8 cellular contexts compared by ENCODE assay signal in genomic region chr19:54136086-54136863, GRCh38. TPM values are rescaled to one million over a fixed set of nuclear protein-coding genes. Genes with fewer than 3 reads are reported as not detected.
DNase-seq lines count a peak whose midpoint lies in the region; ATAC-seq, FAIRE-seq and TF ChIP-seq lines count a peak whose summit lies in the region.

No MANE protein-coding gene starts in this region.

- H3K36me3 Mint-ChIP-seq in CD4-positive, CD25-positive, alpha-beta regulatory T cell: no peaks in the 10 kb centered on the region
- peaks cover 2% of the 10 kb centered on the region for H3K36me3 Mint-ChIP-seq in activated naive CD8-positive, alpha-beta T cell treated with anti-CD3 and anti-CD28 coated beads, Interleukin-2, amount 10 ng/mL, durations not matched to agents 7 days and 5 days

- peak overlapping the region; percentile 69 for H3K27ac ChIP-seq in CD4-positive, CD25-positive, alpha-beta regulatory T cell (ENCODE audit: insufficient read depth, low read length, poor library complexity, severe bottlenecking)
- H3K27ac ChIP-seq in keratinocyte (ENCODE audit: control insufficient read depth, insufficient read depth, low read length) (peak overlapping the region; percentile 73), thoracic aorta (peak overlapping the region; percentile 48 to 51)

- H3K4me2 ChIP-seq in keratinocyte (ENCODE audit: control insufficient read depth, extremely low read depth, insufficient read depth, low read depth, low read length): peak overlapping the region; percentile 98

- FAIRE-seq in keratinocyte (lab: Jason Lieb, UNC): peak; percentile 46

- H3K36me3 ChIP-seq in CD4-positive, CD25-positive, alpha-beta regulatory T cell (ENCODE audit: control insufficient read depth, insufficient read depth, low read length): peaks cover 11% of the 10 kb centered on the region
- peaks cover 10 to 11% of the 10 kb centered on the region in 2 experiments for H3K36me3 ChIP-seq in keratinocyte (ENCODE audit: control insufficient read depth in 2 of 2, extremely low read depth in 1 of 2, insufficient read depth in 2 of 2, low read length in 2 of 2)
- peaks cover 3% of the 10 kb centered on the region for H3K36me3 ChIP-seq in thoracic aorta

- peaks cover 34% of the 10 kb centered on the region for H3K79me2 ChIP-seq in keratinocyte (ENCODE audit: control insufficient read depth, insufficient read depth, low read length)

- peak overlapping the region; percentile 78 for H3K9ac ChIP-seq in keratinocyte (ENCODE audit: control insufficient read depth, extremely low read depth, insufficient read depth, low read length)

- POLR2A ChIA-PET in activated naive CD8-positive, alpha-beta T cell treated with anti-CD3 and anti-CD28 coated beads, Interleukin-2, amount 10 ng/mL, durations not matched to agents 7 days and 5 days (lab: Charles Lee): interaction anchor here (0.7 to 4.0 kb wide), 13 partner anchors 14 to 1272 kb away, joined by 3 to 38 read pairs (median 7); partner anchors contain the start of genes LENG1, LENG8, MBOAT7 and NDUFA3

- H3K9me3 Mint-ChIP-seq in CD4-positive, CD25-positive, alpha-beta regulatory T cell: no peaks in the 10 kb centered on the region
- no peaks in the 10 kb centered on the region for H3K9me3 Mint-ChIP-seq in activated naive CD8-positive, alpha-beta T cell treated with anti-CD3 and anti-CD28 coated beads, Interleukin-2, amount 10 ng/mL, durations not matched to agents 7 days and 5 days

- no peaks in the 10 kb centered on the region for H3K27me3 ChIP-seq in CD4-positive, CD25-positive, alpha-beta regulatory T cell (ENCODE audit: control insufficient read depth, insufficient read depth, low read length)
- no peaks in the 10 kb centered on the region for H3K27me3 ChIP-seq in keratinocyte (ENCODE audit: control insufficient read depth, extremely low read depth, insufficient read depth, low read length)
- no peaks in the 10 kb centered on the region for H3K27me3 ChIP-seq in thoracic aorta (replicated peaks; ENCODE audit: insufficient read depth)

- no peak for ATAC-seq in CD4-positive, CD25-positive, alpha-beta regulatory T cell (ENCODE audit: low read depth in 2 of 2)
- no peak for ATAC-seq in activated naive CD8-positive, alpha-beta T cell treated with anti-CD3 and anti-CD28 coated beads, Interleukin-2, amount 10 ng/mL, durations not matched to agents 7 days and 5 days (ENCODE audit: low read depth)
- ATAC-seq in thoracic aorta (ENCODE audit: insufficient number of reproducible peaks, low FRiP score, low read depth) (no peak), GM21825 (IDR thresholded peaks at IDR 0.05; ENCODE audit: unreplicated experiment) (no peak)

- H3K9me1 ChIP-seq in keratinocyte (ENCODE audit: control insufficient read depth, extremely low read depth, insufficient read depth, low read length): no peaks in the 10 kb centered on the region

- H3K27me3 Mint-ChIP-seq in CD4-positive, CD25-positive, alpha-beta regulatory T cell: no peaks in the 10 kb centered on the region
- no peaks in the 10 kb centered on the region for H3K27me3 Mint-ChIP-seq in activated naive CD8-positive, alpha-beta T cell treated with anti-CD3 and anti-CD28 coated beads, Interleukin-2, amount 10 ng/mL, durations not matched to agents 7 days and 5 days

- H3K4me1 Mint-ChIP-seq in CD4-positive, CD25-positive, alpha-beta regulatory T cell: peaks cover 0 to 49% (median 19%) of the 10 kb centered on the region in 4 donors
- H3K4me1 Mint-ChIP-seq in activated naive CD8-positive, alpha-beta T cell treated with anti-CD3 and anti-CD28 coated beads, Interleukin-2, amount 10 ng/mL, durations not matched to agents 7 days and 5 days: peaks cover 28% of the 10 kb centered on the region

- H3K27ac Mint-ChIP-seq in CD4-positive, CD25-positive, alpha-beta regulatory T cell: peak overlapping the region; percentile 83 to 93 (median 92)
- peak overlapping the region; percentile 78 for H3K27ac Mint-ChIP-seq in activated naive CD8-positive, alpha-beta T cell treated with anti-CD3 and anti-CD28 coated beads, Interleukin-2, amount 10 ng/mL, durations not matched to agents 7 days and 5 days

- H3K4me3 ChIP-seq in CD4-positive, CD25-positive, alpha-beta regulatory T cell (ENCODE audit: low read depth, low read length): peak overlapping the region; percentile 88
- H3K4me3 ChIP-seq in HFF-Myc (replicated peaks; ENCODE audit: low read depth, low read length) (peak overlapping the region; percentile 51), keratinocyte (ENCODE audit: control insufficient read depth in 2 of 3, extremely low read depth in 1 of 3, insufficient read depth in 2 of 3, low read depth in 1 of 3, low read length in 3 of 3) (peak overlapping the region; percentile 48 to 91 (median 75)), thoracic aorta (peak overlapping the region; percentile 70)

- TF ChIP-seq CTCF in HFF-Myc (IDR thresholded peaks at IDR 0.05; ENCODE audit: low read depth, low read length, missing control alignments) (no peak), keratinocyte (optimal IDR thresholded peaks at IDR 0.05 in 1 of 3, IDR thresholded peaks at IDR 0.05 in 1 of 3, conservative IDR thresholded peaks at IDR 0.05 in 1 of 3; ENCODE audit: extremely low read depth in 1 of 3, insufficient read depth in 2 of 3, low read length in 3 of 3) (no peak), thoracic aorta (IDR thresholded peaks at IDR 0.05) (no peak)

- dilution Hi-C loops in keratinocyte (cut with MboI; ENCODE audit: extremely low pct_ligation_motif_present, low sequenced_read_pairs): no loop called here

- H2AFZ ChIP-seq in keratinocyte (ENCODE audit: control insufficient read depth, low read length): peak overlapping the region; percentile 89

- H3K4me1 ChIP-seq in CD4-positive, CD25-positive, alpha-beta regulatory T cell (ENCODE audit: control insufficient read depth, insufficient read depth, low read length, poor library complexity, severe bottlenecking): peaks cover 41% of the 10 kb centered on the region
- H3K4me1 ChIP-seq in keratinocyte (ENCODE audit: control insufficient read depth, extremely low read depth, insufficient read depth, low read length) (peaks cover 21% of the 10 kb centered on the region), thoracic aorta (ENCODE audit: control insufficient read depth in 1 of 2, low read depth in 2 of 2) (peaks cover 24 to 38% of the 10 kb centered on the region in 2 donors)

- H3K9me3 ChIP-seq in CD4-positive, CD25-positive, alpha-beta regulatory T cell (ENCODE audit: control insufficient read depth in 2 of 2, low read length in 2 of 2): no peaks in the 10 kb centered on the region
- H3K9me3 ChIP-seq in keratinocyte (ENCODE audit: control insufficient read depth, low read depth, low read length) (no peaks in the 10 kb centered on the region), thoracic aorta (no peaks in the 10 kb centered on the region)

- DNase-seq in CD4-positive, CD25-positive, alpha-beta regulatory T cell: no peak
- DNase-seq in HFF-Myc (ENCODE audit: extremely low read depth, low read depth): no peak
- DNase-seq in activated naive CD8-positive, alpha-beta T cell treated with anti-CD3 and anti-CD28 coated beads, Interleukin-2, amount 10 ng/mL, durations not matched to agents 7 days and 5 days: no peak
- DNase-seq in keratinocyte (ENCODE audit: low read depth, low spot score): no peak
- DNase-seq in thoracic aorta (ENCODE audit: low spot score): no peak
- DNase-seq in NCI-H1694 (lab: John Stamatoyannopoulos, UW): no peak
- DNase-seq in NCI-H187 (lab: John Stamatoyannopoulos, UW): no peak

- peak overlapping the region; percentile 64 to 92 (median 84) for H3K4me3 Mint-ChIP-seq in CD4-positive, CD25-positive, alpha-beta regulatory T cell
- peak overlapping the region; percentile 90 for H3K4me3 Mint-ChIP-seq in activated naive CD8-positive, alpha-beta T cell treated with anti-CD3 and anti-CD28 coated beads, Interleukin-2, amount 10 ng/mL, durations not matched to agents 7 days and 5 days

- H4K20me1 ChIP-seq in keratinocyte (ENCODE audit: control insufficient read depth, extremely low read depth, insufficient read depth, low read length): peaks cover 2% of the 10 kb centered on the region

RNA-seq across cellular contexts. Expression of gene CNOT3, which starts 1.3 kb away (rescaled TPM):
- total RNA-seq in CD4-positive, CD25-positive, alpha-beta regulatory T cell: 56.9 TPM
- 1 to 10 TPM; 3.9 to 6.6 (median 5.9) TPM for polyA plus RNA-seq in CD4-positive, CD25-positive, alpha-beta regulatory T cell
- total RNA-seq in activated naive CD8-positive, alpha-beta T cell treated with anti-CD3 and anti-CD28 coated beads, Interleukin-2, amount 10 ng/mL, durations not matched to agents 7 days and 5 days: 10 to 100 TPM; 60.0 to 72.3 TPM
- polyA plus RNA-seq in keratinocyte: 4.1 to 15.0 TPM (median 8.6 TPM) in 3 replicates
- 84.3 TPM for polyA plus RNA-seq in keratinocyte (2011; ENCODE audit: low read depth)
- 12.8 and 19.4 TPM in 2 replicates for polyA plus RNA-seq in keratinocyte (2011; cell fraction: cytosol; rRNA removed)
- 27.2 and 33.7 TPM in 2 replicates for polyA plus RNA-seq in keratinocyte (2011; cell fraction: nucleus; rRNA removed)
- 23.1 and 33.5 TPM in 2 replicates for polyA plus RNA-seq in keratinocyte (2012; ENCODE audit: low replicate concordance)
- polyA minus RNA-seq in keratinocyte: 5.5 to 53.4 TPM (median 19.0 TPM) in 3 replicates
- 13.8 TPM for polyA minus RNA-seq in keratinocyte (2011; cell fraction: cytosol; rRNA and poly(A)+ RNA removed)
- 7.7 and 12.1 TPM in 2 replicates for polyA minus RNA-seq in keratinocyte (2011; cell fraction: nucleus; rRNA and poly(A)+ RNA removed)
- total RNA-seq in thoracic aorta: 10 to 100 TPM; 20.8 to 28.1 TPM

RNA-seq across cellular contexts. Expression of gene PRPF31, which starts 20.7 kb away (rescaled TPM):
- 57.8 TPM for total RNA-seq in CD4-positive, CD25-positive, alpha-beta regulatory T cell
- 10 to 100 TPM; 61.2 to 74.8 (median 69.6) TPM for polyA plus RNA-seq in CD4-positive, CD25-positive, alpha-beta regulatory T cell
- total RNA-seq in activated naive CD8-positive, alpha-beta T cell treated with anti-CD3 and anti-CD28 coated beads, Interleukin-2, amount 10 ng/mL, durations not matched to agents 7 days and 5 days: 10 to 100 TPM; 66.3 to 69.3 TPM
- 25.7 to 56.9 TPM (median 42.2 TPM) in 3 replicates for polyA plus RNA-seq in keratinocyte
- polyA plus RNA-seq in keratinocyte (2011; ENCODE audit: low read depth): 33.4 TPM
- polyA plus RNA-seq in keratinocyte (2011; cell fraction: cytosol; rRNA removed): 31.8 and 39.6 TPM in 2 replicates
- 53.0 and 59.8 TPM in 2 replicates for polyA plus RNA-seq in keratinocyte (2011; cell fraction: nucleus; rRNA removed)
- polyA plus RNA-seq in keratinocyte (2012; ENCODE audit: low replicate concordance): 30.1 and 65.7 TPM in 2 replicates
- 13.7 to 35.2 TPM (median 21.2 TPM) in 3 replicates for polyA minus RNA-seq in keratinocyte
- 24.6 TPM for polyA minus RNA-seq in keratinocyte (2011; cell fraction: cytosol; rRNA and poly(A)+ RNA removed)
- 7.9 and 13.9 TPM in 2 replicates for polyA minus RNA-seq in keratinocyte (2011; cell fraction: nucleus; rRNA and poly(A)+ RNA removed)
- 10 to 100 TPM; 48.2 to 54.3 TPM for total RNA-seq in thoracic aorta

RNA-seq across cellular contexts. Expression of gene TFPT, which starts 20.8 kb away (rescaled TPM):
- total RNA-seq in CD4-positive, CD25-positive, alpha-beta regulatory T cell: 15.0 TPM
- polyA plus RNA-seq in CD4-positive, CD25-positive, alpha-beta regulatory T cell: 10 to 100 TPM; 18.8 to 26.8 (median 23.9) TPM
- 10 to 100 TPM; 37.9 to 43.3 TPM for total RNA-seq in activated naive CD8-positive, alpha-beta T cell treated with anti-CD3 and anti-CD28 coated beads, Interleukin-2, amount 10 ng/mL, durations not matched to agents 7 days and 5 days
- polyA plus RNA-seq in keratinocyte: 6.8 to 9.2 TPM (median 7.8 TPM) in 3 replicates
- polyA plus RNA-seq in keratinocyte (2011; ENCODE audit: low read depth): 8.0 TPM
- 4.3 and 10.8 TPM in 2 replicates for polyA plus RNA-seq in keratinocyte (2011; cell fraction: cytosol; rRNA removed)
- polyA plus RNA-seq in keratinocyte (2011; cell fraction: nucleus; rRNA removed): 6.2 and 9.6 TPM in 2 replicates
- polyA plus RNA-seq in keratinocyte (2012; ENCODE audit: low replicate concordance): 8.1 and 15.5 TPM in 2 replicates
- 1.5 to 10.0 TPM (median 1.7 TPM) in 3 replicates for polyA minus RNA-seq in keratinocyte
- polyA minus RNA-seq in keratinocyte (2011; cell fraction: cytosol; rRNA and poly(A)+ RNA removed): 9.8 TPM
- polyA minus RNA-seq in keratinocyte (2011; cell fraction: nucleus; rRNA and poly(A)+ RNA removed): 1.2 and 2.6 TPM in 2 replicates
- 1 to 10 TPM; 8.7 to 8.8 TPM for total RNA-seq in thoracic aorta

RNA-seq across cellular contexts. Expression of gene LENG1, which starts 23.2 kb away (rescaled TPM):
- total RNA-seq in CD4-positive, CD25-positive, alpha-beta regulatory T cell: 9.3 TPM
- polyA plus RNA-seq in CD4-positive, CD25-positive, alpha-beta regulatory T cell: 10 to 100 TPM; 12.2 to 17.5 (median 13.8) TPM
- 10 to 100 TPM; 10.2 to 12.8 TPM for total RNA-seq in activated naive CD8-positive, alpha-beta T cell treated with anti-CD3 and anti-CD28 coated beads, Interleukin-2, amount 10 ng/mL, durations not matched to agents 7 days and 5 days
- polyA plus RNA-seq in keratinocyte: 2.0 to 4.0 TPM (median 3.4 TPM) in 3 replicates
- polyA plus RNA-seq in keratinocyte (2011; ENCODE audit: low read depth): 5.4 TPM
- 1.5 and 3.5 TPM in 2 replicates for polyA plus RNA-seq in keratinocyte (2011; cell fraction: cytosol; rRNA removed)
- 2.4 and 2.6 TPM in 2 replicates for polyA plus RNA-seq in keratinocyte (2011; cell fraction: nucleus; rRNA removed)
- 4.3 and 7.3 TPM in 2 replicates for polyA plus RNA-seq in keratinocyte (2012; ENCODE audit: low replicate concordance)
- polyA minus RNA-seq in keratinocyte: 0.16 TPM in 1 of 3 replicates, not detected in the others
- polyA minus RNA-seq in keratinocyte (2011; cell fraction: cytosol; rRNA and poly(A)+ RNA removed): 1.3 TPM
- 0.32 and 0.62 TPM in 2 replicates for polyA minus RNA-seq in keratinocyte (2011; cell fraction: nucleus; rRNA and poly(A)+ RNA removed)
- total RNA-seq in thoracic aorta: 1 to 10 TPM; 7.6 to 8.0 TPM

RNA-seq across cellular contexts. Expression of gene NDUFA3, which starts 33.6 kb away (rescaled TPM):
- total RNA-seq in CD4-positive, CD25-positive, alpha-beta regulatory T cell: 65.7 TPM
- polyA plus RNA-seq in CD4-positive, CD25-positive, alpha-beta regulatory T cell: 100 to 1,000 TPM; 404 to 577 (median 444) TPM
- 100 to 1,000 TPM; 134 to 135 TPM for total RNA-seq in activated naive CD8-positive, alpha-beta T cell treated with anti-CD3 and anti-CD28 coated beads, Interleukin-2, amount 10 ng/mL, durations not matched to agents 7 days and 5 days
- polyA plus RNA-seq in keratinocyte: 41.9 to 61.4 TPM (median 44.5 TPM) in 3 replicates
- polyA plus RNA-seq in keratinocyte (2011; ENCODE audit: low read depth): 18.1 TPM
- polyA plus RNA-seq in keratinocyte (2011; cell fraction: cytosol; rRNA removed): 25.0 and 68.9 TPM in 2 replicates
- polyA plus RNA-seq in keratinocyte (2011; cell fraction: nucleus; rRNA removed): 26.8 and 28.9 TPM in 2 replicates
- 128 and 180 TPM in 2 replicates for polyA plus RNA-seq in keratinocyte (2012; ENCODE audit: low replicate concordance)
- 58.9 to 121 TPM (median 93.0 TPM) in 3 replicates for polyA minus RNA-seq in keratinocyte
- polyA minus RNA-seq in keratinocyte (2011; cell fraction: cytosol; rRNA and poly(A)+ RNA removed): 200 TPM
- polyA minus RNA-seq in keratinocyte (2011; cell fraction: nucleus; rRNA and poly(A)+ RNA removed): 18.5 and 26.4 TPM in 2 replicates
- total RNA-seq in thoracic aorta: 10 to 100 TPM; 13.0 to 16.6 TPM
